ENCODE assay signal across 19 cellular contexts in the genomic region with DNA sequence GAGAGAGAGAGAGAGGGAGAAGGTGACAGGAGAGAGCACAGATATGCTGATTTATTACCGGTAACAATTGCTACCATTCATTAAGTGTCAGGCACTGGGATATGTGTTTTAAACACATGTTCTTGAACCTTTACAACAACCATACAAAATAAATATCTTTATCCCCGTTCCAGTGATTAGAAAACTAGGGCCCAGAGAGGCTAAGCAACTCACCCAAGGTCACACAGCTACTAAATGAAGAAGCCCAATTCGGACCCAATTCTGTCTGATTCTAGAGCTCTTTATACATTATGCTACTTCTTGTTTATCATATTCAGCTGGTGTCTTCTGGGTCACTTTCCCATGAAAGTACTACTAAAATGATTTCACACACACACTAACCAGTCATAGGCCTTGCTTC.
DNase-seq lines count a peak whose midpoint lies in the region; FAIRE-seq and TF ChIP-seq lines count a peak whose summit lies in the region.
"Had no signal": no experiment of that assay in that cellular context is flagged by ENCODE, and none has a peak within 500 bp of the region (broad histone marks: within the 10 kb centered on the region; RNA-seq: fewer than 3 reads in every experiment).

No MANE protein-coding gene starts in this region.

- H3K9ac ChIP-seq in H1 (replicated peaks in 1 of 4; ENCODE audit: extremely low read depth in 1 of 4, low read depth in 3 of 4, low read length in 3 of 4) = no peak overlapping the region
- H3K9ac ChIP-seq in trophoblast cell (ENCODE audit: low read length) = no peak overlapping the region
- H3K9ac ChIP-seq: BLaER1 treated with 17β-estradiol and CSF1 and Interleukin-3, amounts not matched to agents 10 nM and 100 nM had no signal

- no peak for TF ChIP-seq EP300 in H1 (IDR thresholded peaks at IDR 0.05; ENCODE audit: borderline replicate concordance in 1 of 2, low read depth in 2 of 2, low read length in 2 of 2)

- H3K23me2 ChIP-seq in H1 (ENCODE audit: low read depth, low read length) = no peaks in the 10 kb centered on the region; the same call in 1 of the 2 replicates

- H2BK15ac ChIP-seq in H1 (ENCODE audit: low read length) = no peak overlapping the region

- H2AFZ ChIP-seq in H1 (ENCODE audit: low read length) (no peak overlapping the region), trophoblast cell (ENCODE audit: insufficient read depth, low read length, poor library complexity) (no peak overlapping the region)

- no peaks in the 10 kb centered on the region for H4K20me1 ChIP-seq in H1 (replicated peaks in 1 of 2; ENCODE audit: control insufficient read depth in 1 of 2, insufficient read depth in 2 of 2, low read length in 2 of 2)
- H4K20me1 ChIP-seq: BLaER1 treated with 17β-estradiol and CSF1 and Interleukin-3, amounts not matched to agents 10 nM and 100 nM had no signal

- no peak for TF ChIP-seq POLR2A in H1 (IDR thresholded peaks at IDR 0.05; ENCODE audit: control extremely low read depth in 1 of 2, low read depth in 2 of 2, low read length in 2 of 2)

- CTCF ChIA-PET in HEK293 (lab: Yijun Ruan, JAX) (interaction anchor here (0.7 to 7.8 kb wide), 2 partner anchors 39 to 188 kb away, joined by 4 to 284 read pairs; partner anchors contain the start of gene RAG1), H1 (lab: Charles Lee; ENCODE audit: partially characterized antibody) (interaction anchor here (1.8 to 11.8 kb wide), 5 partner anchors 18 to 187 kb away, joined by 12 to 364 read pairs (median 201); no protein-coding TSS in a partner anchor)

- DNase-seq in H1 (ENCODE audit: low read depth in 1 of 2, low spot score in 2 of 2) (no peak), trophoblast cell (no peak), NCI-H1930 (lab: John Stamatoyannopoulos, UW) (no peak), H4 (ENCODE audit: low spot score) (no peak)
- DNase-seq: AML-193; Caco-2; Calu3; CD4-positive, alpha-beta T cell; CD8-positive, alpha-beta T cell; DMS79 treated with DMSO at 0.1 percent for 48 hours; GF-D8 had no signal

- H3K27me3 ChIP-seq in H1 (replicated peaks in 1 of 4; ENCODE audit: control insufficient read depth in 3 of 4, extremely low read depth in 1 of 4, insufficient read depth in 3 of 4, low read length in 3 of 4) (no peaks in the 10 kb centered on the region), trophoblast cell (ENCODE audit: insufficient read depth, low read length) (no peaks in the 10 kb centered on the region)
- H3K27me3 ChIP-seq: BLaER1 treated with 17β-estradiol and CSF1 and Interleukin-3, amounts not matched to agents 10 nM and 100 nM had no signal

- H3K36me3 ChIP-seq in HEK293 (ENCODE audit: control insufficient read depth in 2 of 2, insufficient read depth in 1 of 2, low read length in 2 of 2) = no peaks in the 10 kb centered on the region
- no peaks in the 10 kb centered on the region for H3K36me3 ChIP-seq in H1 (ENCODE audit: control insufficient read depth in 2 of 4, insufficient read depth in 4 of 4, low read length in 3 of 4)
- H3K36me3 ChIP-seq in trophoblast cell (ENCODE audit: control insufficient read depth in 1 of 2, insufficient read depth in 2 of 2, low read length in 2 of 2) = no peaks in the 10 kb centered on the region
- H3K36me3 ChIP-seq: BLaER1 treated with 17β-estradiol and CSF1 and Interleukin-3, amounts not matched to agents 10 nM and 100 nM had no signal

- H3K4me3 ChIP-seq in HEK293 (ENCODE audit: low read depth, low read length) (no peak overlapping the region), H1 (ENCODE audit: extremely low read depth in 1 of 4, insufficient read depth in 2 of 4, low read depth in 3 of 4, low read length in 4 of 4) (no peak overlapping the region), trophoblast cell (ENCODE audit: low read depth, low read length) (no peak overlapping the region)
- H3K4me3 ChIP-seq: A549; BLaER1 treated with 17β-estradiol and CSF1 and Interleukin-3, amounts not matched to agents 10 nM and 100 nM had no signal

- no peak overlapping the region for H2BK12ac ChIP-seq in H1 (ENCODE audit: low read depth, low read length)
- H2BK12ac ChIP-seq in trophoblast cell (ENCODE audit: low read length) = peak overlapping the region; percentile 6

- H3K9me3 ChIP-seq in HEK293 (ENCODE audit: control insufficient read depth, insufficient read depth, low read depth, low read length) = no peaks in the 10 kb centered on the region
- H3K9me3 ChIP-seq in H1 (ENCODE audit: insufficient read depth in 2 of 2, low read depth in 1 of 2, low read length in 1 of 2) = no peaks in the 10 kb centered on the region
- no peaks in the 10 kb centered on the region for H3K9me3 ChIP-seq in trophoblast cell (ENCODE audit: insufficient read depth, low read depth, low read length)
- H3K9me3 ChIP-seq: A549; BLaER1 treated with 17β-estradiol and CSF1 and Interleukin-3, amounts not matched to agents 10 nM and 100 nM; Caco-2 had no signal

- no peak overlapping the region for H3K56ac ChIP-seq in H1 (replicated peaks; ENCODE audit: insufficient read length, low read depth, low read length)

- 97% methylated on average over 3 of the region's 3 CpGs; no CpG with 5 or more reads in 1 of the 2 experiments for WGBS in H1 (ENCODE audit: extremely low coverage in 1 of 2, insufficient coverage in 1 of 2, insufficient read length in 1 of 2, insufficient replicate concordance in 2 of 2, low coverage in 1 of 2, low lambda C conversion rate in 2 of 2, missing lambda C conversion rate in 1 of 2), 2 experiments
- WGBS in trophoblast cell (ENCODE audit: extremely low coverage, insufficient coverage, insufficient read length) = no CpG with 5 or more reads among the region's 3 CpGs

- H3K18ac ChIP-seq in H1 (ENCODE audit: extremely low read depth, low read length) (no peak overlapping the region), trophoblast cell (ENCODE audit: low read length) (no peak overlapping the region)

- POLR2A ChIA-PET in HEK293 (lab: Yijun Ruan, JAX) (no interaction called here), H1 (lab: Charles Lee; ENCODE audit: partially characterized antibody) (no interaction called here)

- TF ChIP-seq RAD21 in H1 (IDR thresholded peaks at IDR 0.05 in 1 of 2, conservative IDR thresholded peaks at IDR 0.05 in 1 of 2; ENCODE audit: low read depth in 2 of 2, low read length in 2 of 2) = no peak

- H3K79me1 ChIP-seq in H1 (ENCODE audit: low read depth, low read length) = no peaks in the 10 kb centered on the region
- peaks cover 36% of the 10 kb centered on the region for H3K79me1 ChIP-seq in trophoblast cell (ENCODE audit: low read length)

- no peak overlapping the region for H2BK20ac ChIP-seq in H1 (ENCODE audit: low read length)

- H4K5ac ChIP-seq in H1 (ENCODE audit: insufficient read length, low read depth, low read length) = no peak overlapping the region

- FAIRE-seq in H1 (lab: Jason Lieb, UNC) = no peak
- FAIRE-seq: A549, D721Med, G401.6, GM12891 had no signal

- H3K4me1 ChIP-seq in HEK293 (ENCODE audit: control insufficient read depth, insufficient read depth, low read length) = no peaks in the 10 kb centered on the region
- peaks cover 0 to 8% (median 2%) of the 10 kb centered on the region in 4 experiments; a peak in 3 of 7 replicates for H3K4me1 ChIP-seq in H1 (replicated peaks in 1 of 4; ENCODE audit: control insufficient read depth in 3 of 4, insufficient read depth in 4 of 4, low read length in 3 of 4)
- no peaks in the 10 kb centered on the region for H3K4me1 ChIP-seq in trophoblast cell (ENCODE audit: control insufficient read depth in 1 of 2, insufficient read depth in 2 of 2, low read length in 2 of 2)
- H3K4me1 ChIP-seq: A549, Caco-2 had no signal

- H4K12ac ChIP-seq in trophoblast cell (ENCODE audit: low read depth, low read length) = no peak overlapping the region

- no peak overlapping the region for H2AK5ac ChIP-seq in H1 (ENCODE audit: low read depth, low read length)
- H2AK5ac ChIP-seq in trophoblast cell (ENCODE audit: low read length) = no peak overlapping the region

- H3K23ac ChIP-seq in H1 (ENCODE audit: insufficient read length) = no peak overlapping the region
- no peak overlapping the region for H3K23ac ChIP-seq in trophoblast cell (ENCODE audit: low read length)

- H2BK5ac ChIP-seq in H1 (ENCODE audit: low read depth, low read length) (no peak overlapping the region), trophoblast cell (ENCODE audit: low read depth, low read length, poor library complexity) (peak overlapping the region; percentile 86)

- TF ChIP-seq CTCF in HEK293 (tag by site-specific recombination; IDR thresholded peaks at IDR 0.05) (no peak), H1 (IDR thresholded peaks at IDR 0.05; ENCODE audit: control extremely low read depth in 1 of 3, insufficient read depth in 1 of 3, low read depth in 1 of 3, low read length in 3 of 3) (no peak)

- H2BK120ac ChIP-seq in H1 (replicated peaks; ENCODE audit: low read depth, low read length) = no peak overlapping the region
- peak overlapping the region; percentile 84 for H2BK120ac ChIP-seq in trophoblast cell (ENCODE audit: insufficient read depth, low read length, poor library complexity)

- H3K4ac ChIP-seq in H1 (replicated peaks; ENCODE audit: insufficient read length, low read depth, low read length) = no peak overlapping the region
- H3K4ac ChIP-seq in trophoblast cell (ENCODE audit: low read depth, low read length) = no peak overlapping the region

- no peak overlapping the region for H3K4me2 ChIP-seq in H1 (ENCODE audit: insufficient read depth in 1 of 2, low read depth in 2 of 2, low read length in 2 of 2)
- no peak overlapping the region for H3K4me2 ChIP-seq in trophoblast cell (ENCODE audit: low read length)
- H3K4me2 ChIP-seq: A549; BLaER1 treated with 17β-estradiol and CSF1 and Interleukin-3, amounts not matched to agents 10 nM and 100 nM had no signal

- H3K27ac ChIP-seq in HEK293 (ENCODE audit: extremely low read depth, low read depth, low read length) (no peak overlapping the region), H1 (ENCODE audit: low read depth, low read length) (no peak overlapping the region), trophoblast cell (ENCODE audit: low read depth, low read length) (peak overlapping the region; percentile 62)
- H3K27ac ChIP-seq: 22Rv1; A549; BLaER1 treated with 17β-estradiol and CSF1 and Interleukin-3, amounts not matched to agents 10 nM and 100 nM; C4-2B had no signal

- no peaks in the 10 kb centered on the region for H3K79me2 ChIP-seq in H1 (ENCODE audit: control insufficient read depth in 1 of 2, insufficient read depth in 2 of 2, low read length in 2 of 2)
- H3K79me2 ChIP-seq in trophoblast cell (ENCODE audit: control insufficient read depth, insufficient read depth, low read length, poor library complexity) = no peaks in the 10 kb centered on the region

- H4K8ac ChIP-seq in H1 (ENCODE audit: extremely low read depth, insufficient read depth, low read length) (no peak overlapping the region), trophoblast cell (ENCODE audit: low read depth, low read length) (peak overlapping the region; percentile 42)

- H3K14ac ChIP-seq in H1 (ENCODE audit: insufficient read length) (no peak overlapping the region), trophoblast cell (ENCODE audit: low read length) (peak overlapping the region; percentile 35)

- H4K91ac ChIP-seq in H1 (replicated peaks; ENCODE audit: insufficient read length, low read length) (no peak overlapping the region), trophoblast cell (ENCODE audit: low read depth, low read length) (peak overlapping the region; percentile 92)

TF ChIP-seq in H1, 55 proteins besides CTCF, POLR2A, EP300 and RAD21 (continues in another document):
- TF ChIP-seq HDAC6 (IDR thresholded peaks at IDR 0.05; ENCODE audit: low read depth, low read length) (no peak), KDM1A (IDR thresholded peaks at IDR 0.05; ENCODE audit: borderline replicate concordance, low read length) (0 out of 2 replicates have a peak, but pooled peaks have one; percentile 24)
